In genomic region chr14:59484611-59485174, GRCh38 we compare ENCODE assay signal across 8 cellular contexts. TPM values are rescaled to one million over a fixed set of nuclear protein-coding genes. Genes with fewer than 3 reads are reported as not detected.
DNase-seq lines count a peak whose midpoint lies in the region; ATAC-seq and TF ChIP-seq lines count a peak whose summit lies in the region.

No MANE protein-coding gene starts in this region.

- H3K9me3 Mint-ChIP-seq in endodermal cell (no peaks in the 10 kb centered on the region), natural killer cell (no peaks in the 10 kb centered on the region)

- H2AFZ ChIP-seq in OCI-LY7 (ENCODE audit: low read length) = peak overlapping the region; percentile 97

- intact Hi-C loops in OCI-LY7 (cut with micrococcal nuclease; ENCODE audit: unreplicated experiment) = loop anchor here (1.0 to 10.0 kb wide), 4 partner anchors 127 to 860 kb away; partner anchors contain the start of gene DAAM1
- intact Hi-C loops in natural killer cell (cut with micrococcal nuclease) = loop anchor here (1.0 to 5.0 kb wide), 3 partner anchors 19 to 608 kb away; partner anchors contain the start of genes DAAM1, GPR135 and PCNX4

- H3K4me3 ChIP-seq in OCI-LY7 (ENCODE audit: low read depth, low read length, poor library complexity, severe bottlenecking) (peak overlapping the region; percentile 87), endodermal cell (ENCODE audit: low read length) (peak overlapping the region; percentile 99)

- peak overlapping the region; percentile 82 for H3K9ac ChIP-seq in endodermal cell (ENCODE audit: extremely low read depth, low read length, poor library complexity, severe bottlenecking)

- H3K4me2 ChIP-seq in OCI-LY7 (ENCODE audit: low read length) = peak overlapping the region; percentile 77

- H3K27ac Mint-ChIP-seq in endodermal cell = peak overlapping the region; percentile 91
- H3K27ac Mint-ChIP-seq in natural killer cell = peak overlapping the region; percentile 86

- DNase-seq in A172 (ENCODE audit: low spot score) = peak; percentile 14
- DNase-seq in OCI-LY7 (ENCODE audit: low spot score) = no peak
- no peak for DNase-seq in endodermal cell
- DNase-seq in natural killer cell = no peak
- DNase-seq in NCI-H774 (lab: John Stamatoyannopoulos, UW) = no peak
- no peak for DNase-seq in D341Med (ENCODE audit: low spot score)

- H3K4me1 Mint-ChIP-seq in endodermal cell (peaks cover 25% of the 10 kb centered on the region), natural killer cell (peaks cover 52 to 64% of the 10 kb centered on the region in 2 donors)

- no peaks in the 10 kb centered on the region for H3K9me2 ChIP-seq in OCI-LY7 (ENCODE audit: insufficient read depth, low read length)

- TF ChIP-seq CTCF in OCI-LY7 (conservative IDR thresholded peaks at IDR 0.05; ENCODE audit: low read length) (no peak), endodermal cell (conservative IDR thresholded peaks at IDR 0.05) (no peak), natural killer cell (IDR thresholded peaks at IDR 0.05) (no peak)

- BruUV-seq in OCI-LY7 (replicated peaks; lab: Mats Ljungman, UMichigan) = TSS peak; percentile 78

- H3K27ac ChIP-seq in OCI-LY7 (ENCODE audit: low read depth, low read length, poor library complexity, severe bottlenecking) = peak overlapping the region; percentile 58
- peak overlapping the region; percentile 95 for H3K27ac ChIP-seq in endodermal cell (ENCODE audit: low read depth, low read length)

- CTCF ChIA-PET in OCI-LY7 (lab: Charles Lee; ENCODE audit: unreplicated experiment) = interaction anchor here (0.7 kb wide), 1 partner anchor 23 kb away, joined by 4 read pairs; no protein-coding TSS in a partner anchor

- no peaks in the 10 kb centered on the region for H3K27me3 Mint-ChIP-seq in endodermal cell (ENCODE audit: insufficient read depth)
- H3K27me3 Mint-ChIP-seq in natural killer cell (ENCODE audit: low read depth in 2 of 2) = no peaks in the 10 kb centered on the region

- peaks cover 36% of the 10 kb centered on the region; the same call in 1 of the 2 replicates for H3K79me2 ChIP-seq in OCI-LY7 (ENCODE audit: insufficient read depth, low read depth, low read length)

- no peaks in the 10 kb centered on the region for H3K27me3 ChIP-seq in endodermal cell (ENCODE audit: control insufficient read depth, insufficient read depth, low read length, poor library complexity, severe bottlenecking)

- H3K36me3 Mint-ChIP-seq in endodermal cell (ENCODE audit: low read depth) = peaks cover 22% of the 10 kb centered on the region
- peaks cover 11% of the 10 kb centered on the region for H3K36me3 Mint-ChIP-seq in natural killer cell

- H3K4me3 Mint-ChIP-seq in endodermal cell (peak overlapping the region; percentile 78), natural killer cell (peak overlapping the region; percentile 93)

- POLR2A ChIA-PET in OCI-LY7 (lab: Charles Lee) = interaction anchor here (0.6 to 2.0 kb wide), 10 partner anchors 10 to 370 kb away, joined by 3 to 7 read pairs (median 4); no protein-coding TSS in a partner anchor

- H3K4me1 ChIP-seq in OCI-LY7 (ENCODE audit: insufficient read depth, low read length, poor library complexity, severe bottlenecking) (peaks cover 38% of the 10 kb centered on the region), endodermal cell (ENCODE audit: control insufficient read depth, insufficient read depth, low read length) (peaks cover 9% of the 10 kb centered on the region)

- H3K36me3 ChIP-seq in OCI-LY7 (ENCODE audit: insufficient read depth, low read length) (peaks cover 24% of the 10 kb centered on the region), endodermal cell (ENCODE audit: control insufficient read depth, insufficient read depth, low read length) (peaks cover 25% of the 10 kb centered on the region)

- peak; percentile 28 for ATAC-seq in GM18520 (IDR thresholded peaks at IDR 0.05; ENCODE audit: unreplicated experiment)
- ATAC-seq in HG03025 (IDR thresholded peaks at IDR 0.05; ENCODE audit: low FRiP score, unreplicated experiment) = peak; percentile 53
- ATAC-seq in natural killer cell = peak; percentile 64 to 75 (median 65)

- WGBS in endodermal cell (ENCODE audit: insufficient coverage in 1 of 2, insufficient read length in 1 of 2), 2 experiments = 0% methylated on average over 21 to 35 of the region's 35 CpGs

- H4K20me1 ChIP-seq in OCI-LY7 (ENCODE audit: insufficient read depth, low read length) = peaks cover 10% of the 10 kb centered on the region

- H3K9me3 ChIP-seq in OCI-LY7 (ENCODE audit: low read length) = no peaks in the 10 kb centered on the region
- H3K9me3 ChIP-seq in endodermal cell (ENCODE audit: control insufficient read depth, low read length) = no peaks in the 10 kb centered on the region

RNA-seq across cellular contexts. Expression of gene JKAMP, which starts 0.4 kb away (rescaled TPM):
- total RNA-seq in A172 (2014; rRNA removed; shearing (Covaris generic)) = 113 and 122 TPM in 2 replicates
- total RNA-seq in OCI-LY7 (2014; rRNA removed; shearing (Covaris generic)) = 19.7 and 24.9 TPM in 2 replicates
- total RNA-seq in OCI-LY7 (2022) (21.1 and 26.4 TPM in 2 replicates), endodermal cell (10 to 100 TPM; 42.5 to 57.2 TPM), natural killer cell (10 to 100 TPM; 18.8 to 25.0 (median 20.5) TPM)
- 70.5 TPM for polyA plus RNA-seq in endodermal cell (2013, experiment 1 of 2)
- 66.5 TPM for polyA plus RNA-seq in endodermal cell (2013, experiment 2 of 2)

RNA-seq across cellular contexts. Expression of gene L3HYPDH, which starts 0.5 kb away (rescaled TPM):
- total RNA-seq in A172 (2014; rRNA removed; shearing (Covaris generic)) = 28.1 and 31.3 TPM in 2 replicates
- 43.2 and 43.5 TPM in 2 replicates for total RNA-seq in OCI-LY7 (2014; rRNA removed; shearing (Covaris generic))
- 36.6 TPM in 2 replicates for total RNA-seq in OCI-LY7 (2022)
- 10 to 100 TPM; 24.7 to 30.3 TPM for total RNA-seq in endodermal cell
- 15.1 TPM for polyA plus RNA-seq in endodermal cell (2013, experiment 1 of 2)
- polyA plus RNA-seq in endodermal cell (2013, experiment 2 of 2) = 14.0 TPM
- 10 to 100 TPM; 13.3 to 18.8 (median 16.5) TPM for total RNA-seq in natural killer cell

RNA-seq across cellular contexts. Expression of gene GPR135, which starts 19.5 kb away (rescaled TPM):
- total RNA-seq in A172 (2014; rRNA removed; shearing (Covaris generic)) = 1.5 TPM in 2 replicates
- total RNA-seq in OCI-LY7 (2014; rRNA removed; shearing (Covaris generic)) = 4.8 and 6.5 TPM in 2 replicates
- total RNA-seq in OCI-LY7 (2022) = 10.7 and 10.9 TPM in 2 replicates
- 1 to 10 TPM; 4.1 to 4.5 TPM for total RNA-seq in endodermal cell
- polyA plus RNA-seq in endodermal cell (2013, experiment 1 of 2) = 1.5 TPM
- polyA plus RNA-seq in endodermal cell (2013, experiment 2 of 2) = 1.6 TPM
- total RNA-seq in natural killer cell = 1 to 10 TPM; 1.3 to 1.8 (median 1.8) TPM
